ENCODE assay signal across 25 cellular contexts in the genomic region with DNA sequence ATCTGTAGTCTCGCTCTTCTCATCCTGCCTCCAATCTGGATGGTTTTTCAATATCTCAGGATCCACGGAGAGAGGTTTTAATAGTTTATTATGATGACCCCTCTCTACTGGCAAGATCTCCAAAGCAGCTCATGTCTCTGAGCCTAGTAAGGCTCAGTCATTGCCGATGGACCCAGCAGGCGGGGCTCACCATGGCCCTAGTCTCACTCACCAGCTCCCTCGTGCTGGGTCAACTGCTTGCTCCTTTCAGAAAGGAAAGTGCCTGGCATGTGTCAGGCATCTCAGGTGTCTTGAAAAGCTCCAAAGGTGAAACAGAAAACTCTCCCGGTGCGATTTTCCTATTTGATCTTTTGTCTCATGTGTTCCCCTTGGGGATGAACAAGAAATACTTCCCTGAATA.
A peak's percentile ranks its signal among the peaks of the same experiment; 100 is the strongest.
DNase-seq lines count a peak whose midpoint lies in the region; ATAC-seq and TF ChIP-seq lines count a peak whose summit lies in the region.
"Had no signal": no experiment of that assay in that cellular context is flagged by ENCODE, and none has a peak within 500 bp of the region (broad histone marks: within the 10 kb centered on the region; RNA-seq: fewer than 3 reads in every experiment).

No MANE protein-coding gene starts in this region.

- no peak for TF ChIP-seq POLR2A in gastrocnemius medialis (IDR thresholded peaks at IDR 0.05)

- H3K27me3 ChIP-seq in gastrocnemius medialis = no peaks in the 10 kb centered on the region
- H3K27me3 ChIP-seq: BLaER1, SJSA1 had no signal

- intact Hi-C loops in gastrocnemius medialis (cut with DNase I; ENCODE audit: low total_unique reads) = loop anchor here (2.0 kb wide), 1 partner anchor 177 kb away; no protein-coding TSS in a partner anchor

- H3K27me3 Mint-ChIP-seq in brain (peaks cover 2% of the 10 kb centered on the region), glutamatergic neuron (ENCODE audit: unreplicated experiment) (peaks cover 7% of the 10 kb centered on the region)
- H3K27me3 Mint-ChIP-seq: CD4-positive, CD25-positive, alpha-beta regulatory T cell had no signal

- H3K9me3 Mint-ChIP-seq in brain (peaks cover 0 to 2% (median 0%) of the 10 kb centered on the region in 5 experiments), glutamatergic neuron (ENCODE audit: unreplicated experiment) (peaks cover 7% of the 10 kb centered on the region)
- H3K9me3 Mint-ChIP-seq: CD4-positive, CD25-positive, alpha-beta regulatory T cell had no signal

- in situ Hi-C loops in G401 (cut with HindIII; ENCODE audit: low sequenced_read_pairs) (no loop called here), gastrocnemius medialis (cut with MboI; ENCODE audit: low sequenced_read_pairs in 4 of 4) (no loop called here)

- peaks cover 21% of the 10 kb centered on the region for H3K36me3 Mint-ChIP-seq in brain
- H3K36me3 Mint-ChIP-seq in glutamatergic neuron (ENCODE audit: unreplicated experiment) = peaks cover 15% of the 10 kb centered on the region
- H3K36me3 Mint-ChIP-seq: CD4-positive, CD25-positive, alpha-beta regulatory T cell had no signal

- no peaks in the 10 kb centered on the region for H3K9me3 ChIP-seq in gastrocnemius medialis
- H3K9me3 ChIP-seq: BLaER1, SJSA1 had no signal

- peak overlapping the region; percentile 64 to 72 (median 66) for H3K27ac ChIP-seq in gastrocnemius medialis
- H3K27ac ChIP-seq: BLaER1, PC-9, SJSA1 had no signal

- no peaks in the 10 kb centered on the region for H3K36me3 ChIP-seq in gastrocnemius medialis
- H3K36me3 ChIP-seq: SJSA1 had no signal

- DNase-seq in G401 (ENCODE audit: low spot score) (peak; percentile 19), glutamatergic neuron (no peak), gastrocnemius medialis (no peak)
- DNase-seq: CD4-positive, CD25-positive, alpha-beta regulatory T cell; DMS153; DND-41; Karpas-422; NCI-H1092 treated with DMSO at 0.1 percent for 48 hours; NCI-H1436; NCI-H187; NCI-H2081 treated with DMSO at 0.1 percent for 48 hours; NCI-H446 treated with DMSO at 0.1 percent for 48 hours; NCI-H526; NCI-H82; NK-92 treated with Interleukin-12 subunit alpha and Interleukin-12 subunit beta, amount 100 ng/mL, for 24 hours; PC-9; Right ventricle myocardium superior; RPMI8226 had no signal

- ATAC-seq in gastrocnemius medialis (no peak), HG02623 (IDR thresholded peaks at IDR 0.05; ENCODE audit: unreplicated experiment) (no peak), GM21447 (IDR thresholded peaks at IDR 0.05; ENCODE audit: unreplicated experiment) (no peak), GM18858 (IDR thresholded peaks at IDR 0.05; ENCODE audit: unreplicated experiment) (no peak)
- ATAC-seq: HepG2 had no signal

- TF ChIP-seq CTCF in brain (conservative IDR thresholded peaks at IDR 0.05) (no peak), glutamatergic neuron (IDR thresholded peaks at IDR 0.05; ENCODE audit: partially characterized antibody, unreplicated experiment) (no peak), gastrocnemius medialis (IDR thresholded peaks at IDR 0.05 in 4 of 5, conservative IDR thresholded peaks at IDR 0.05 in 1 of 5) (no peak)

- no peak overlapping the region for H3K4me3 Mint-ChIP-seq in brain
- H3K4me3 Mint-ChIP-seq in glutamatergic neuron (ENCODE audit: unreplicated experiment) = peak overlapping the region; percentile 58
- H3K4me3 Mint-ChIP-seq: CD4-positive, CD25-positive, alpha-beta regulatory T cell had no signal

- peaks cover 59 to 65% of the 10 kb centered on the region in 2 donors for H3K4me1 ChIP-seq in gastrocnemius medialis
- H3K4me1 ChIP-seq: SJSA1 had no signal

- H3K27ac Mint-ChIP-seq in brain (peak overlapping the region; percentile 37 to 77 (median 61)), glutamatergic neuron (ENCODE audit: unreplicated experiment) (no peak overlapping the region)
- H3K27ac Mint-ChIP-seq: CD4-positive, CD25-positive, alpha-beta regulatory T cell had no signal

- H3K4me3 ChIP-seq in gastrocnemius medialis = no peak overlapping the region
- H3K4me3 ChIP-seq: BLaER1, PC-9, SJSA1 had no signal

- H3K4me1 Mint-ChIP-seq in brain (peaks cover 62% of the 10 kb centered on the region), glutamatergic neuron (ENCODE audit: low read depth, unreplicated experiment) (peaks cover 31% of the 10 kb centered on the region)
- H3K4me1 Mint-ChIP-seq: CD4-positive, CD25-positive, alpha-beta regulatory T cell had no signal
